27 cellular contexts compared by ENCODE assay signal in genomic region chr1:194723067-194723466, GRCh38.
DNase-seq lines count a peak whose midpoint lies in the region; ATAC-seq, FAIRE-seq and TF ChIP-seq lines count a peak whose summit lies in the region.
"Had no signal": no experiment of that assay in that cellular context is flagged by ENCODE, and none has a peak within 500 bp of the region (broad histone marks: within the 10 kb centered on the region; RNA-seq: fewer than 3 reads in every experiment).

No MANE protein-coding gene starts in this region.

- no peak overlapping the region for H4K8ac ChIP-seq in IMR-90 (ENCODE audit: low read depth in 2 of 2, low read length in 2 of 2)

- no peak overlapping the region for H2BK15ac ChIP-seq in IMR-90 (ENCODE audit: low read depth, low read length)

- H3K9me1 ChIP-seq in IMR-90 (ENCODE audit: insufficient read depth, low read length): no peaks in the 10 kb centered on the region

- BruUV-seq in IMR-90 (replicated peaks; lab: Mats Ljungman, UMichigan): no TSS peak

- DNase-seq in GM23248: peak; percentile 2
- peak; percentile 73 for DNase-seq in IMR-90
- peak; percentile 22 for DNase-seq in amniotic epithelial cell (ENCODE audit: low read depth)
- peak; percentile 9 to 29 for DNase-seq in foreskin fibroblast
- no peak for DNase-seq in HEK293T (ENCODE audit: extremely low spot score)
- DNase-seq in H54 (ENCODE audit: insufficient read length, low spot score): no peak
- no peak for DNase-seq in NCI-H2029 treated with DMSO at 0.1 percent for 48 hours (lab: John Stamatoyannopoulos, UW)
- DNase-seq: ACHN; Caco-2; CD4-positive, alpha-beta memory T cell; DMS 273 treated with DMSO at 0.1 percent for 48 hours; GF-D8; HFFc6; MV-4-11; NCI-H1105 treated with DMSO at 0.1 percent for 48 hours; NCI-H2081; NCI-H2171; NCI-H345; NCI-H524; NCI-H774; NK-92 treated with Interleukin-12 subunit alpha and Interleukin-12 subunit beta, amount 100 ng/mL, for 24 hours; Right ventricle myocardium superior; SW 1271 had no signal

- no peak overlapping the region for H3K23ac ChIP-seq in IMR-90 (ENCODE audit: low read depth, low read length)

- in situ Hi-C loops in GM23248 (cut with MboI): no loop called here
- in situ Hi-C loops in IMR-90 (cut with MboI; ENCODE audit: low sequenced_read_pairs): no loop called here

- H3K4me2 ChIP-seq in GM23248 (ENCODE audit: unreplicated experiment) (no peak overlapping the region), IMR-90 (ENCODE audit: low read depth, low read length) (no peak overlapping the region)
- H3K4me2 ChIP-seq: BLaER1, KMS-11 had no signal

- no peak for TF ChIP-seq POLR2A in IMR-90 (IDR thresholded peaks at IDR 0.05; ENCODE audit: low read depth, low read length)
- TF ChIP-seq POLR2A in H54 (IDR thresholded peaks at IDR 0.05; ENCODE audit: low read depth, low read length): no peak

- H3K9me3 ChIP-seq in GM23248 (ENCODE audit: low read depth) (no peaks in the 10 kb centered on the region), IMR-90 (ENCODE audit: control insufficient read depth, insufficient read depth, low read length) (no peaks in the 10 kb centered on the region)
- H3K9me3 ChIP-seq: BLaER1, Caco-2 had no signal

- no peak overlapping the region for H3K18ac ChIP-seq in IMR-90 (ENCODE audit: low read depth, low read length)

- no peak overlapping the region for H2BK5ac ChIP-seq in IMR-90 (ENCODE audit: low read depth, low read length, poor library complexity, severe bottlenecking)

- H2BK20ac ChIP-seq in IMR-90 (ENCODE audit: low read depth, low read length): no peak overlapping the region

- TF ChIP-seq CTCF in IMR-90 (conservative IDR thresholded peaks at IDR 0.05; ENCODE audit: low read depth, low read length): no peak
- TF ChIP-seq CTCF in foreskin fibroblast (IDR thresholded peaks at IDR 0.05; ENCODE audit: low read depth, low read length): no peak

- H4K91ac ChIP-seq in IMR-90 (ENCODE audit: insufficient read depth, low read depth, low read length): no peak overlapping the region

- H2AK9ac ChIP-seq in IMR-90 (replicated peaks; ENCODE audit: low read depth, low read length, poor library complexity): no peak overlapping the region

- no peaks in the 10 kb centered on the region for H3K36me3 ChIP-seq in GM23248 (ENCODE audit: low read depth)
- H3K36me3 ChIP-seq in IMR-90 (ENCODE audit: control insufficient read depth, insufficient read depth, low read length): no peaks in the 10 kb centered on the region
- H3K36me3 ChIP-seq: BLaER1 had no signal

- dilution Hi-C loops in IMR-90 (cut with HindIII; ENCODE audit: low sequenced_read_pairs, unreplicated experiment): no loop called here

- H2BK120ac ChIP-seq in IMR-90 (ENCODE audit: low read depth, low read length): no peak overlapping the region

- POLR2A ChIA-PET in IMR-90 (lab: Charles Lee; ENCODE audit: unreplicated experiment) (no interaction called here), HEK293T (lab: Yijun Ruan, JAX) (no interaction called here)

- H2AK5ac ChIP-seq in IMR-90 (ENCODE audit: low read depth, low read length): no peak overlapping the region

- H2AFZ ChIP-seq in GM23248: no peak overlapping the region
- no peak overlapping the region for H2AFZ ChIP-seq in IMR-90 (replicated peaks; ENCODE audit: low read length, poor library complexity)

- H3F3A ChIP-seq in GM23248 (ENCODE audit: insufficient read depth): no peaks in the 10 kb centered on the region

- H4K5ac ChIP-seq in IMR-90 (ENCODE audit: low read depth, low read length): no peak overlapping the region

- H3K4me1 ChIP-seq in GM23248 (ENCODE audit: insufficient read depth): no peaks in the 10 kb centered on the region
- no peaks in the 10 kb centered on the region for H3K4me1 ChIP-seq in IMR-90 (ENCODE audit: control insufficient read depth, insufficient read depth, low read length)
- H3K4me1 ChIP-seq: BLaER1, Caco-2 had no signal

- no peak for FAIRE-seq in H54 (lab: Jason Lieb, UNC)

- H4K20me1 ChIP-seq in GM23248 (ENCODE audit: insufficient read depth) (no peaks in the 10 kb centered on the region), IMR-90 (ENCODE audit: insufficient read depth, low read length) (no peaks in the 10 kb centered on the region)
- H4K20me1 ChIP-seq: BLaER1 had no signal

- H3K9me2 ChIP-seq in GM23248 (ENCODE audit: insufficient read depth): no peaks in the 10 kb centered on the region

- intact Hi-C loops in IMR-90 (cut with micrococcal nuclease): no loop called here

- H3K27me3 ChIP-seq in GM23248 (replicated peaks; ENCODE audit: insufficient read depth) (no peaks in the 10 kb centered on the region), IMR-90 (ENCODE audit: control insufficient read depth, insufficient read depth, low read length) (no peaks in the 10 kb centered on the region)
- H3K27me3 ChIP-seq: BLaER1 had no signal

- H3K4ac ChIP-seq in IMR-90 (ENCODE audit: low read depth, low read length): no peak overlapping the region

- H3K4me3 ChIP-seq in GM23248: no peak overlapping the region
- no peak overlapping the region for H3K4me3 ChIP-seq in IMR-90 (ENCODE audit: insufficient read depth, low read depth, low read length)
- no peak overlapping the region for H3K4me3 ChIP-seq in foreskin fibroblast (ENCODE audit: low read depth in 1 of 2, low read length in 2 of 2)
- H3K4me3 ChIP-seq: BLaER1 had no signal

- H3K9ac ChIP-seq in GM23248 (no peak overlapping the region), IMR-90 (ENCODE audit: low read depth, low read length) (no peak overlapping the region)
- H3K9ac ChIP-seq: BLaER1, KMS-11 had no signal

- H3K79me1 ChIP-seq in IMR-90 (ENCODE audit: low read depth in 1 of 2, low read length in 2 of 2): no peaks in the 10 kb centered on the region

- no peak overlapping the region for H3K14ac ChIP-seq in IMR-90 (replicated peaks; ENCODE audit: low read depth, low read length)

- H3K79me2 ChIP-seq in GM23248 (ENCODE audit: insufficient read depth): no peaks in the 10 kb centered on the region

- H3K27ac ChIP-seq in GM23248 (no peak overlapping the region), IMR-90 (ENCODE audit: insufficient read depth, low read length) (no peak overlapping the region)
- H3K27ac ChIP-seq: BLaER1, KMS-11 had no signal

- H3K56ac ChIP-seq in IMR-90 (ENCODE audit: extremely low read depth, insufficient read depth, low read length): no peak overlapping the region

- CTCF ChIA-PET in IMR-90 (lab: Yijun Ruan, JAX): no interaction called here
- CTCF ChIA-PET in HEK293T (lab: Yijun Ruan, JAX): no interaction called here

- TF ChIP-seq RAD21 in IMR-90 (IDR thresholded peaks at IDR 0.05; ENCODE audit: low read length): no peak

- ATAC-seq in IMR-90 (ENCODE audit: low read depth) (peak; percentile 51; the same call in 1 of the 2 replicates), HG02938 (IDR thresholded peaks at IDR 0.05; ENCODE audit: unreplicated experiment) (no peak)
- ATAC-seq: Panc1 had no signal

TF ChIP-seq in IMR-90, 13 proteins besides CTCF, POLR2A, EP300 and RAD21:
- TF ChIP-seq CEBPB (IDR thresholded peaks at IDR 0.05; ENCODE audit: low read depth, low read length): no peak
- no peak for TF ChIP-seq USF2 (IDR thresholded peaks at IDR 0.05; ENCODE audit: low read depth, low read length)
- TF ChIP-seq BHLHE40 (IDR thresholded peaks at IDR 0.05; ENCODE audit: low read depth, low read length): no peak
- TF ChIP-seq RFX5 (IDR thresholded peaks at IDR 0.05; ENCODE audit: low read depth, low read length): no peak
- no peak for TF ChIP-seq MAZ (IDR thresholded peaks at IDR 0.05; ENCODE audit: borderline replicate concordance, low read depth, low read length)
- TF ChIP-seq RCOR1 (IDR thresholded peaks at IDR 0.05; ENCODE audit: insufficient replicate concordance, low read length): no peak
- peak; percentile 63 for TF ChIP-seq FOS (IDR thresholded peaks at IDR 0.05; ENCODE audit: low read depth, low read length)
- no peak for TF ChIP-seq NFE2L2 (IDR thresholded peaks at IDR 0.05; ENCODE audit: low read depth, low read length)

TF ChIP-seq in HEK293T, 16 proteins besides CTCF, POLR2A, EP300 and RAD21:
- TF ChIP-seq CTBP1 (IDR thresholded peaks at IDR 0.05; ENCODE audit: borderline replicate concordance) (no peak), LEF1 (IDR thresholded peaks at IDR 0.05; ENCODE audit: borderline replicate concordance) (no peak), NFRKB (IDR thresholded peaks at IDR 0.05) (no peak), FOXM1 (IDR thresholded peaks at IDR 0.05; ENCODE audit: borderline replicate concordance) (no peak), L3MBTL2 (conservative IDR thresholded peaks at IDR 0.05) (no peak), TARDBP (IDR thresholded peaks at IDR 0.05) (no peak), ARNT (IDR thresholded peaks at IDR 0.05) (no peak)

Comparison
In these comparisons a context has a peak if more than half of its experiments do, and no peak if none do; other contexts are left out.
1. DNase-seq: peak in GM23248 (single experiment), IMR-90 (single experiment), amniotic epithelial cell (single experiment) and foreskin fibroblast (2 of 2); none in HEK293T (single experiment), H54 (single experiment) and NCI-H2029 treated with DMSO at 0.1 percent for 48 hours (single experiment).